Comparison of ENCODE assay signal across 8 cellular contexts in the genomic region with DNA sequence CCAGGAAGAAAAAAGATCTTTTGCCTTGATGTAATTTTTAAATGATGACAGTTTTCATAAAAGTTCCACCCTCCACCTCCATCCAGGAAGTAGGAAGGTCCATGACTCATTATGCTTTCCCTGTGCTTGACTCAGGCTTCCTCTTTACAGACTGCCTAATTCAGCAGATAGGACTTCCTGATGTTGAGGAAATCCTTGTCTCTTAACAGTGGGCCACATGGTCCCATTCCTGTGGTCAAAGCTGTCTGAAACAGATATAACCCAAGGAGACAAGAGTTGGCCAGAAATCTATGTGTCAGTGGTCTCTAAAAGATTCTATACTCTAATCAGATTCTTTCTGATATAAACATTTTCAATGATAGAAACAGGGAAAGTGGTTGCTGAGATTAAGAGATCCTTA.
DNase-seq lines count a peak whose midpoint lies in the region; ATAC-seq, FAIRE-seq and TF ChIP-seq lines count a peak whose summit lies in the region.

No MANE protein-coding gene starts in this region.

- no peak overlapping the region for H2AFZ ChIP-seq in GM12878 (ENCODE audit: control insufficient read depth, low read depth, low read length)

- no peaks in the 10 kb centered on the region for H3K27me3 ChIP-seq in CD4-positive, alpha-beta memory T cell (ENCODE audit: insufficient read depth, low read length)
- H3K27me3 ChIP-seq in MG63 (no peaks in the 10 kb centered on the region), GM12878 (replicated peaks in 1 of 2; ENCODE audit: control insufficient read depth in 2 of 2, insufficient read depth in 2 of 2, low read length in 1 of 2) (no peaks in the 10 kb centered on the region), left lung (no peaks in the 10 kb centered on the region)

- TF ChIP-seq CTCF in GM12878 (IDR thresholded peaks at IDR 0.05 in 2 of 3, conservative IDR thresholded peaks at IDR 0.05 in 1 of 3; ENCODE audit: control insufficient read depth in 2 of 3, extremely low read depth in 1 of 3, insufficient read depth in 1 of 3, low read depth in 3 of 3, low read length in 3 of 3) (no peak), left lung (IDR thresholded peaks at IDR 0.05) (no peak), glutamatergic neuron (IDR thresholded peaks at IDR 0.05; ENCODE audit: partially characterized antibody, unreplicated experiment) (no peak)

- CTCF ChIA-PET in CD4-positive, alpha-beta memory T cell (lab: Charles Lee; ENCODE audit: partially characterized antibody) = no interaction called here
- CTCF ChIA-PET in GM12878 (lab: Yijun Ruan, JAX) = interaction anchor here (1.0 kb wide), 1 partner anchor 29 kb away, joined by 3 read pairs; no protein-coding TSS in a partner anchor

- TF ChIP-seq EP300 in GM12878 (IDR thresholded peaks at IDR 0.05; ENCODE audit: borderline replicate concordance in 1 of 2, control insufficient read depth in 1 of 2, low read depth in 2 of 2, low read length in 2 of 2) = no peak

- H3K9me3 Mint-ChIP-seq in CD4-positive, alpha-beta memory T cell = peaks cover 0 to 16% (median 9%) of the 10 kb centered on the region in 8 donors
- peaks cover 4% of the 10 kb centered on the region for H3K9me3 Mint-ChIP-seq in glutamatergic neuron (ENCODE audit: unreplicated experiment)

- no peaks in the 10 kb centered on the region for H3K79me2 ChIP-seq in GM12878 (ENCODE audit: control insufficient read depth, insufficient read depth, low read length)

- H3K4me2 ChIP-seq in GM12878 (ENCODE audit: control insufficient read depth, insufficient read depth) = no peak overlapping the region

- no peak for TF ChIP-seq POLR2A in GM12878 (IDR thresholded peaks at IDR 0.05; ENCODE audit: low read depth, low read length)

- H3K27ac Mint-ChIP-seq in CD4-positive, alpha-beta memory T cell = peak overlapping the region in 4 of 7 donors; percentile 26 to 82 (median 48)
- no peak overlapping the region for H3K27ac Mint-ChIP-seq in glutamatergic neuron (ENCODE audit: unreplicated experiment)

- TF ChIP-seq RAD21 in GM12878 (IDR thresholded peaks at IDR 0.05; ENCODE audit: insufficient read depth, low read depth, low read length) = no peak

- DNase-seq in CD4-positive, alpha-beta memory T cell = no peak
- peak; percentile 44 for DNase-seq in MG63
- no peak for DNase-seq in GM12878 (ENCODE audit: low read depth, low spot score)
- no peak for DNase-seq in left lung
- no peak for DNase-seq in C1 segment of cervical spinal cord (lab: John Stamatoyannopoulos, UW)
- no peak for DNase-seq in glutamatergic neuron
- no peak for DNase-seq in activated T-cell treated with anti-CD3 and anti-CD28 coated beads, Interleukin-2, amount 50 U/mL, for 1 hour

- TSS peak; percentile 36 for BruUV-seq in GM12878 (replicated peaks; lab: Mats Ljungman, UMichigan)

- no peaks in the 10 kb centered on the region for H3K9me3 ChIP-seq in CD4-positive, alpha-beta memory T cell (ENCODE audit: control insufficient read depth in 1 of 2, low read length in 2 of 2)
- H3K9me3 ChIP-seq in MG63 (no peaks in the 10 kb centered on the region), GM12878 (replicated peaks; ENCODE audit: control insufficient read depth, insufficient read depth, low read length) (no peaks in the 10 kb centered on the region), left lung (no peaks in the 10 kb centered on the region)

- in situ Hi-C loops in GM12878 (cut with MboI) = no loop called here

- no peaks in the 10 kb centered on the region for H4K20me1 ChIP-seq in GM12878 (ENCODE audit: control insufficient read depth, insufficient read depth)

- no peaks in the 10 kb centered on the region for H3K36me3 ChIP-seq in CD4-positive, alpha-beta memory T cell (ENCODE audit: insufficient read depth, low read length)
- H3K36me3 ChIP-seq in MG63 (no peaks in the 10 kb centered on the region), GM12878 (ENCODE audit: control insufficient read depth in 2 of 2, insufficient read depth in 2 of 2, low read length in 1 of 2) (no peaks in the 10 kb centered on the region), left lung (no peaks in the 10 kb centered on the region)

- no peak for FAIRE-seq in GM12878 (lab: Jason Lieb, UNC)

- H3K4me1 Mint-ChIP-seq in CD4-positive, alpha-beta memory T cell = peaks cover 10 to 18% (median 14%) of the 10 kb centered on the region in 4 donors
- no peaks in the 10 kb centered on the region for H3K4me1 Mint-ChIP-seq in glutamatergic neuron (ENCODE audit: low read depth, unreplicated experiment)

- SMC1A ChIA-PET in GM12878 (lab: Charles Lee; ENCODE audit: uncharacterized antibody, unreplicated experiment) = no interaction called here

- peaks cover 15% of the 10 kb centered on the region for H3K4me1 ChIP-seq in CD4-positive, alpha-beta memory T cell (ENCODE audit: insufficient read depth, low read length)
- H3K4me1 ChIP-seq in GM12878 (ENCODE audit: control insufficient read depth, insufficient read depth, low read length) (no peaks in the 10 kb centered on the region), left lung (peaks cover 0 to 24% of the 10 kb centered on the region in 2 donors)

- H3K4me3 Mint-ChIP-seq in CD4-positive, alpha-beta memory T cell = no peak overlapping the region
- no peak overlapping the region for H3K4me3 Mint-ChIP-seq in glutamatergic neuron (ENCODE audit: unreplicated experiment)

- ATAC-seq in GM12878 (peak; percentile 40), left lung (peak; percentile 96), HG02588 (IDR thresholded peaks at IDR 0.05; ENCODE audit: unreplicated experiment) (no peak)

- POLR2A ChIA-PET in CD4-positive, alpha-beta memory T cell (lab: Charles Lee; ENCODE audit: partially characterized antibody) = interaction anchor here (0.8 kb wide), 1 partner anchor 215 kb away, joined by 4 read pairs; no protein-coding TSS in a partner anchor
- POLR2A ChIA-PET in GM12878 (lab: Charles Lee) = interaction anchor here (0.5 kb wide), 1 partner anchor 22 kb away, joined by 4 read pairs; no protein-coding TSS in a partner anchor

- H3K36me3 Mint-ChIP-seq in CD4-positive, alpha-beta memory T cell = peaks cover 13 to 22% of the 10 kb centered on the region in 2 donors
- peaks cover 7% of the 10 kb centered on the region for H3K36me3 Mint-ChIP-seq in glutamatergic neuron (ENCODE audit: unreplicated experiment)

- RAD21 ChIA-PET in GM12878 (lab: Charles Lee; ENCODE audit: unreplicated experiment) = interaction anchor here (0.6 kb wide), 1 partner anchor 19 kb away, joined by 3 read pairs; no protein-coding TSS in a partner anchor

- no peak overlapping the region for H3K27ac ChIP-seq in CD4-positive, alpha-beta memory T cell (ENCODE audit: low read depth, low read length)
- H3K27ac ChIP-seq in GM12878 (ENCODE audit: control insufficient read depth, insufficient read depth) = no peak overlapping the region
- H3K27ac ChIP-seq in left lung = peak overlapping the region; percentile 22 to 70

- H3K4me3 ChIP-seq in CD4-positive, alpha-beta memory T cell (ENCODE audit: low read length in 2 of 2) = no peak overlapping the region
- no peak overlapping the region for H3K4me3 ChIP-seq in MG63
- no peak overlapping the region for H3K4me3 ChIP-seq in GM12878
- no peak overlapping the region for H3K4me3 ChIP-seq in left lung

- H3K9ac ChIP-seq in GM12878 (ENCODE audit: control insufficient read depth, insufficient read depth, low read length) = no peak overlapping the region

- intact Hi-C loops in CD4-positive, alpha-beta memory T cell (cut with micrococcal nuclease) = no loop called here
- intact Hi-C loops in GM12878 (cut with micrococcal nuclease; ENCODE audit: unreplicated experiment) (no loop called here), left lung (cut with DNase I) (no loop called here)

- no peaks in the 10 kb centered on the region for H3K27me3 Mint-ChIP-seq in CD4-positive, alpha-beta memory T cell
- no peaks in the 10 kb centered on the region for H3K27me3 Mint-ChIP-seq in glutamatergic neuron (ENCODE audit: unreplicated experiment)

TF ChIP-seq in GM12878, 131 proteins besides CTCF, POLR2A, EP300 and RAD21:
- TF ChIP-seq SPI1 (IDR thresholded peaks at IDR 0.05; ENCODE audit: borderline replicate concordance, insufficient read depth, low read depth, low read length) (peak; percentile 18; the same call in 1 of the 2 replicates), ETV6 (conservative IDR thresholded peaks at IDR 0.05 in 1 of 2, IDR thresholded peaks at IDR 0.05 in 1 of 2; ENCODE audit: borderline replicate concordance in 1 of 2, low read depth in 1 of 2) (peak in 1 of 2 experiments; percentile 44; a peak in 1 of 4 replicates), ZBTB40 (IDR thresholded peaks at IDR 0.05; ENCODE audit: borderline replicate concordance) (no peak)
TF ChIP-seq in GM12878: peak in this region for 2.

Comparison
In these comparisons a context has a peak if more than half of its experiments do, and no peak if none do; other contexts are left out.
1. H3K27ac ChIP-seq: peak in left lung (2 of 2); none in CD4-positive, alpha-beta memory T cell (single experiment) and GM12878 (single experiment).